ENCODE assay signal across 8 cellular contexts in the genomic region with DNA sequence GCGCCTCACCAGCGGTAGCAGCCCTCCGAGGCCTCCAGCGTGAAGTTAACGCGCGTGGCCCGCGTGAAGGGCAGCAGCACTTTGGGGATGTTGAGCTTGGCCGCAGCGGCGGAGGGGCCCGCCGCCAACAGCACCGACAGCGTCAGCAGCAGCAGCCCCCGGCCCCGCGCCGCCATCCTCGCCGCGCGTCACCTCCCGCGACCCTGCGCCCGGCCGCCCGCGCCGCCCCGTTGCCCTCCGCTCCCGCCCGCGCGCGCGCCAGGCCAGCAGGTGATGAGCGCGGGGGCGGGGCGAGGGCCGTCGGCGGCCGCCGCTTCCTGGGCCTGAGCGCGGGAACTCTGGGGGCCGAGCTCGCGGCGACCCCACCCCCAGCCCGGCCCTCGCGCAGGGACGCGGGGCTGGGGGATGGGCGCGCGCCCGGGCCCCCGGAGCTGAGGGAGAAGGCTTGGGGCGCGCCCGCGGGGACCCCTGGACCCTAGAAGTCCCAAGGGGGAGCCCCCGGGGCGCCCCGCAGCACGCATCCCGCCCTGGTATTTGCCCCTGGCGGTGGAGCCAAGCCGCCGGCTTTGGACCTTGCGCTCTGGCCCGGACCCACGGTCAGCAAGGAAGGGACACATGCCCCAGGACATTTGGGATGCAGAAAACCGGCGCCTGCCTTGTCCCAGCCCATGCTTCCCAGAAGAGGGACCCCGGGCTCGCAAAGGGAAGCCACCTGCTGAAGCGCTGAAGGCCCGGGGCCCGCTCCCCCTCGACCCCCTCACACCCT. TPM values are rescaled to one million over a fixed set of nuclear protein-coding genes. Genes with fewer than 3 reads are reported as not detected.
DNase-seq lines count a peak whose midpoint lies in the region; ATAC-seq and TF ChIP-seq lines count a peak whose summit lies in the region.

A gene (minus strand): TSS at position 272 of the 766 bp plus-strand sequence. CDS start 96 bp downstream, at position 176.

- H3K4me1 Mint-ChIP-seq in glutamatergic neuron (ENCODE audit: low read depth, unreplicated experiment): no peaks in the 10 kb centered on the region

- H3K9me3 Mint-ChIP-seq in glutamatergic neuron (ENCODE audit: unreplicated experiment): peaks cover 1% of the 10 kb centered on the region

- peak within 1 kb of the TSS; percentile 61 for H3K4me3 Mint-ChIP-seq in glutamatergic neuron (ENCODE audit: unreplicated experiment)

- H3K27ac Mint-ChIP-seq in glutamatergic neuron (ENCODE audit: unreplicated experiment): no peak within 1 kb of the TSS

- H3K4me1 ChIP-seq in rectal smooth muscle tissue (ENCODE audit: control insufficient read depth, insufficient read depth, low read length): no peaks in the 10 kb centered on the region

- DNase-seq in NCI-H345 treated with DMSO at 0.1 percent for 48 hours (lab: John Stamatoyannopoulos, UW; ENCODE audit: unreplicated experiment) (peak; percentile 14), activated T-cell treated with anti-CD3 and anti-CD28 coated beads for 4 hours (peak; percentile 18), glutamatergic neuron (peak; percentile 55), AG08396 (ENCODE audit: low spot score) (no peak)

- H3K36me3 Mint-ChIP-seq in glutamatergic neuron (ENCODE audit: unreplicated experiment): no peaks in the 10 kb centered on the region

- H3K27me3 ChIP-seq in rectal smooth muscle tissue (ENCODE audit: control insufficient read depth, insufficient read depth, low read length): no peaks in the 10 kb centered on the region

- H3K36me3 ChIP-seq in rectal smooth muscle tissue (ENCODE audit: control insufficient read depth, insufficient read depth, low read length): no peaks in the 10 kb centered on the region

- peak within 1 kb of the TSS; percentile 66 for H3K9ac ChIP-seq in rectal smooth muscle tissue (ENCODE audit: low read length)

- TF ChIP-seq CTCF in 22Rv1 (IDR thresholded peaks at IDR 0.05) (no peak; the same call in 1 of the 2 replicates), glutamatergic neuron (IDR thresholded peaks at IDR 0.05; ENCODE audit: partially characterized antibody, unreplicated experiment) (no peak)

- ATAC-seq in GM18511 (IDR thresholded peaks at IDR 0.05; ENCODE audit: unreplicated experiment): peak; percentile 61
- peak; percentile 46 for ATAC-seq in HG03025 (IDR thresholded peaks at IDR 0.05; ENCODE audit: low FRiP score, unreplicated experiment)

- H3K4me3 ChIP-seq in rectal smooth muscle tissue (ENCODE audit: low read length): peak within 1 kb of the TSS; percentile 57

- H3K27ac ChIP-seq in 22Rv1: peak within 1 kb of the TSS; percentile 80
- H3K27ac ChIP-seq in rectal smooth muscle tissue (ENCODE audit: low read depth, low read length): no peak within 1 kb of the TSS

- peaks cover 9% of the 10 kb centered on the region for H3K27me3 Mint-ChIP-seq in glutamatergic neuron (ENCODE audit: unreplicated experiment)

RNA-seq across cellular contexts. Expression of the gene that starts here (rescaled TPM):
- 2.4 TPM for total RNA-seq in glutamatergic neuron (ENCODE audit: unreplicated experiment)
